Comparison of ENCODE assay signal across 1 cellular context in the genomic region with DNA sequence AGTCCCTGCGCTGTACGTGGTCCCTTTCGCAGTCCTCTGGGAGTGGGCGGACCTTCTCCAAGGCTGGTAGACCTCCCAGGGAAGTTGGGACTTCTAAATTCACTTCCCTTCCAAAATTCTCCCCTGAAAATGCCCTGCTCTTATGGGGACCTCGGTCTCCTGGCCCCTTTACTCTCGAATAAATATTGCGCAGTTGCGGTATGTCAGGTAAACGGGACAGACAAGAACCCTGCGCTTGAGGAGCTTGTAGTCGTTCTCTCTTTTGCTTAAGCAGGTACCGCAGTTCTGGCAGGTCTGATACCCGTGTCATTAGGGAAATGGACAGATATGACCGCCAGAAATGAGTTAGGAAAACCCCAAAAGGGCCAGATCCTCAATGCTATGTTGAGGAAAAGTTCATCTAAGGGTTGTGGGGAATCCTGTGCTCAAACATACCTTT.
TF ChIP-seq lines count a peak whose summit lies in the region.

No MANE protein-coding gene starts in this region.

TF ChIP-seq in H1, 55 proteins besides CTCF, POLR2A, EP300 and RAD21:
- TF ChIP-seq SP2 (IDR thresholded peaks at IDR 0.05; ENCODE audit: low read length) (no peak), FOSL1 (IDR thresholded peaks at IDR 0.05; ENCODE audit: insufficient read depth, low read depth, low read length) (no peak), RFX5 (IDR thresholded peaks at IDR 0.05; ENCODE audit: borderline replicate concordance, low read depth, low read length) (no peak), RXRA (IDR thresholded peaks at IDR 0.05; ENCODE audit: insufficient read depth, low read depth, low read length) (no peak), ZNF274 (IDR thresholded peaks at IDR 0.05; ENCODE audit: borderline replicate concordance, extremely low read depth, low read length) (no peak)
